ENCODE assay signal across 19 cellular contexts in the genomic region with DNA sequence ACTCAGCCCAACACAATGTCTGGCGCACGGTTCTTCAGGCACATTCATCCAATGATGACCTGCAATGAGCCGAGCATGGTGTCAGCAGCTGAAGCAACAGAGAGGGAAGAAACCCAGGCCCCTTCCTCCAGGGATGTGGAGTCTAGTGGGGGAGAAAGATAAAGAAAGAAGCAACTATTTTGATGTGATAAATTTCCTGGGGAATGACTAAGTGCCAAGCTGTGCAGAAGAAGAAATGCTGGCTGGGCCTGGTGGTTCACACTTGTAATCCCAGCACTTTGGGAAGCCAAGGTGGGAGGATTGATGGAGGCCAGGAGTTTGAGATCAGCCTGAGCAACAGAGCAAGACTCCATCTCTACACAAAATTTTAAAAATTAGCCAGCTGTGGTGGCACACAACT.
"Had no signal": no experiment of that assay in that cellular context is flagged by ENCODE, and none has a peak within 500 bp of the region (broad histone marks: within the 10 kb centered on the region; RNA-seq: fewer than 3 reads in every experiment).

No MANE protein-coding gene starts in this region.

- H3K36me3 ChIP-seq: neutrophil, thyroid gland had no signal

- ATAC-seq: natural killer cell, sciatic nerve had no signal

- H3K79me2 ChIP-seq: parathyroid adenoma had no signal

- H3K27me3 ChIP-seq: thyroid gland had no signal

- H3K9ac ChIP-seq: parathyroid adenoma had no signal

- H2AFZ ChIP-seq: parathyroid adenoma had no signal

- H3K9me3 ChIP-seq: neutrophil, thyroid gland had no signal

- H3K27ac ChIP-seq: neutrophil, parathyroid adenoma, thyroid gland, VCaP had no signal

- H3K4me1 ChIP-seq: parathyroid adenoma, thyroid gland had no signal

- DNase-seq: activated CD4-positive, CD25-positive, alpha-beta regulatory T cell treated with anti-CD3 and anti-CD28 coated beads, Interleukin-2, amount 50 U/mL, for 72 hours; activated CD8-positive, alpha-beta memory T cell treated with anti-CD3 and anti-CD28 coated beads for 24 hours; activated CD8-positive, alpha-beta memory T cell treated with anti-CD3 and anti-CD28 coated beads, Interleukin-2, amount 50 U/mL, for 48 hours; activated effector memory CD4-positive, alpha-beta T cell treated with anti-CD3 and anti-CD28 coated beads, Interleukin-2, amount 50 U/mL, for 16 hours; activated naive CD4-positive, alpha-beta T cell treated with anti-CD3 and anti-CD28 coated beads, Interleukin-2, amount 50 U/mL, for 16 hours; activated T-cell treated with anti-CD3 and anti-CD28 coated beads, Interleukin-2, amount 50 U/mL, for 48 hours; effector CD8-positive, alpha-beta T cell; left cardiac atrium; mesendoderm; natural killer cell; stimulated activated CD4-positive, alpha-beta T cell treated with anti-CD3 and anti-CD28 coated beads, Interleukin-12 subunit alpha, Interleukin-12 subunit beta, amount 100 ng/mL, for 4 hours; stimulated activated CD4-positive, alpha-beta T cell treated with anti-CD3 and anti-CD28 coated beads, Interleukin-1b, Interleukin-23, amount 100 ng/mL, for 48 hours; stimulated activated CD8-positive, alpha-beta memory T cell treated with anti-CD3 and anti-CD28 coated beads, Interleukin-4, amount 100 ng/mL, for 48 hours; stimulated activated naive CD4-positive, alpha-beta T cell; thyroid gland had no signal

- H3K4me3 ChIP-seq: thyroid gland had no signal
